Comparison of ENCODE assay signal across 14 cellular contexts in the genomic region with DNA sequence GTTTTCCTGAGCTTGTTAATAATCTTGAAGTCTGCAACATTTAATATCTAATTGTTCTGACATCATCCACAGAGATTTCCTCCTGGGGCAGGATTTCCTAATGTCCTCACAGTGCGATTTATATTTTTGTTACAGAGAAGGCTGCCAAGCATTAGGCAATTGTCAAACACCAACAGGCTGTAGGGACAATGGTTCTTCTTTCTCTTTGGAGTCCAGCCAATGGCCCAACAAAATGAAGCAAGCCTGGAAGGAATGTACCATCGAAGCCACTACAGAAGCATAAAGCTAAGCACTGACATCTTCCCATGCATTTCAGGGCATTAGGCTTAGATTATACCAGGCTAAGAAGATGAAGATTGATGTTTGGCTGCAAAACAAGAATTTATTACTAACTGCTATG.
DNase-seq lines count a peak whose midpoint lies in the region; ATAC-seq and TF ChIP-seq lines count a peak whose summit lies in the region.
"Had no signal": no experiment of that assay in that cellular context is flagged by ENCODE, and none has a peak within 500 bp of the region (broad histone marks: within the 10 kb centered on the region; RNA-seq: fewer than 3 reads in every experiment).

No MANE protein-coding gene starts in this region.

- H3K9me3 ChIP-seq in HEK293 (ENCODE audit: control insufficient read depth, insufficient read depth, low read depth, low read length) (no peaks in the 10 kb centered on the region), adrenal gland (replicated peaks in 1 of 3) (no peaks in the 10 kb centered on the region), heart left ventricle (no peaks in the 10 kb centered on the region), BE2C (no peaks in the 10 kb centered on the region), OCI-LY7 (ENCODE audit: low read length) (no peaks in the 10 kb centered on the region)
- H3K9me3 ChIP-seq in CD4-positive, alpha-beta T cell (ENCODE audit: control insufficient read depth, low read length) = no peaks in the 10 kb centered on the region

- WGBS in adrenal gland, 4 donors = 30 to 48% (median 34%) methylated on average over 2 of the region's 2 CpGs
- WGBS in heart left ventricle, 4 donors = 8 to 25% (median 17%) methylated on average over 2 of the region's 2 CpGs

- H3K27me3 ChIP-seq in adrenal gland (no peaks in the 10 kb centered on the region), heart left ventricle (no peaks in the 10 kb centered on the region), BE2C (no peaks in the 10 kb centered on the region)
- H3K27me3 ChIP-seq in CD4-positive, alpha-beta T cell (ENCODE audit: control insufficient read depth, insufficient read depth, low read length) = no peaks in the 10 kb centered on the region

- peaks cover 10% of the 10 kb centered on the region for H3K27me3 Mint-ChIP-seq in CD4-positive, alpha-beta T cell

- H3K4me3 ChIP-seq in HEK293 (ENCODE audit: low read depth, low read length) = no peak overlapping the region
- H3K4me3 ChIP-seq in adrenal gland = no peak overlapping the region
- H3K4me3 ChIP-seq in heart left ventricle = no peak overlapping the region
- no peak overlapping the region for H3K4me3 ChIP-seq in BE2C (ENCODE audit: low read depth, low read length)
- no peak overlapping the region for H3K4me3 ChIP-seq in OCI-LY7 (ENCODE audit: low read depth, low read length, poor library complexity, severe bottlenecking)

- BruUV-seq in OCI-LY7 (replicated peaks; lab: Mats Ljungman, UMichigan) = no TSS peak

- no peaks in the 10 kb centered on the region for H3K36me3 ChIP-seq in HEK293 (ENCODE audit: control insufficient read depth in 2 of 2, insufficient read depth in 1 of 2, low read length in 2 of 2)
- H3K36me3 ChIP-seq in adrenal gland (replicated peaks in 1 of 2) = no peaks in the 10 kb centered on the region
- H3K36me3 ChIP-seq in heart left ventricle = no peaks in the 10 kb centered on the region
- H3K36me3 ChIP-seq in BE2C = no peaks in the 10 kb centered on the region
- H3K36me3 ChIP-seq in OCI-LY7 (ENCODE audit: insufficient read depth, low read length) = no peaks in the 10 kb centered on the region

- H2AFZ ChIP-seq in OCI-LY7 (ENCODE audit: low read length) = no peak overlapping the region

- intact Hi-C loops in adrenal gland (cut with DNase I) (no loop called here), heart left ventricle (cut with DNase I) (loop anchor here in 5 of 10 donors (5.0 to 10.0 kb wide), 3 partner anchors 83 to 106 kb away; no protein-coding TSS in a partner anchor), OCI-LY7 (cut with micrococcal nuclease; ENCODE audit: unreplicated experiment) (no loop called here)
- intact Hi-C loops in CD4-positive, alpha-beta T cell (cut with DNase I, micrococcal nuclease) = no loop called here

- no peaks in the 10 kb centered on the region for H3K79me2 ChIP-seq in OCI-LY7 (ENCODE audit: insufficient read depth, low read depth, low read length)

- CTCF ChIA-PET in HEK293 (lab: Yijun Ruan, JAX) = interaction anchor here (0.6 kb wide), 1 partner anchor 16 kb away, joined by 4 read pairs; no protein-coding TSS in a partner anchor
- CTCF ChIA-PET in CD4-positive, alpha-beta T cell (lab: Charles Lee) = no interaction called here
- CTCF ChIA-PET in OCI-LY7 (lab: Charles Lee; ENCODE audit: unreplicated experiment) = no interaction called here

- no peaks in the 10 kb centered on the region for H3K9me2 ChIP-seq in OCI-LY7 (ENCODE audit: insufficient read depth, low read length)

- TF ChIP-seq CTCF in HEK293 (tag by site-specific recombination; IDR thresholded peaks at IDR 0.05) (no peak), adrenal gland (IDR thresholded peaks at IDR 0.05) (no peak), heart left ventricle (IDR thresholded peaks at IDR 0.05) (no peak), BE2C (IDR thresholded peaks at IDR 0.05; ENCODE audit: low read depth, low read length) (no peak), OCI-LY7 (conservative IDR thresholded peaks at IDR 0.05; ENCODE audit: low read length) (no peak)
- TF ChIP-seq CTCF in CD4-positive, alpha-beta T cell (IDR thresholded peaks at IDR 0.05) = no peak

- H3K27ac Mint-ChIP-seq in CD4-positive, alpha-beta T cell = no peak overlapping the region
- H3K27ac Mint-ChIP-seq: activated naive CD4-positive, alpha-beta T cell treated with anti-CD3 and anti-CD28 coated beads, Interleukin-2, amount 50 U/mL, for 24 hours; IgD-negative memory B cell had no signal

- H3K9me3 Mint-ChIP-seq in CD4-positive, alpha-beta T cell = peaks cover 2% of the 10 kb centered on the region

- H3K4me1 Mint-ChIP-seq in CD4-positive, alpha-beta T cell (ENCODE audit: low read depth) = no peaks in the 10 kb centered on the region
- H3K4me1 Mint-ChIP-seq: activated naive CD4-positive, alpha-beta T cell treated with anti-CD3 and anti-CD28 coated beads, Interleukin-2, amount 50 U/mL, for 24 hours; IgD-negative memory B cell had no signal

- DNase-seq in adrenal gland (peak; percentile 29 to 75 (median 61)), heart left ventricle (peak in 4 of 5 donors; percentile 45 to 63 (median 55)), renal cortical epithelial cell (ENCODE audit: low read depth) (peak; percentile 74), BE2C (no peak), OCI-LY7 (ENCODE audit: low spot score) (no peak)
- no peak for DNase-seq in CD4-positive, alpha-beta T cell
- DNase-seq: activated CD8-positive, alpha-beta memory T cell treated with anti-CD3 and anti-CD28 coated beads for 24 hours; NCI-H2081 treated with DMSO at 0.1 percent for 48 hours; PC-3 had no signal

- H4K20me1 ChIP-seq in OCI-LY7 (ENCODE audit: insufficient read depth, low read length) = no peaks in the 10 kb centered on the region

- no peaks in the 10 kb centered on the region for H3K36me3 Mint-ChIP-seq in CD4-positive, alpha-beta T cell (ENCODE audit: low read depth)
- H3K36me3 Mint-ChIP-seq: activated naive CD4-positive, alpha-beta T cell treated with anti-CD3 and anti-CD28 coated beads, Interleukin-2, amount 50 U/mL, for 24 hours; IgD-negative memory B cell had no signal

- H3K4me2 ChIP-seq in OCI-LY7 (ENCODE audit: low read length) = no peak overlapping the region

- TF ChIP-seq POLR2A in adrenal gland (IDR thresholded peaks at IDR 0.05) = no peak
- TF ChIP-seq POLR2A in heart left ventricle (IDR thresholded peaks at IDR 0.05) = no peak

- no peak overlapping the region for H3K27ac ChIP-seq in HEK293 (ENCODE audit: extremely low read depth, low read depth, low read length)
- H3K27ac ChIP-seq in adrenal gland = peak overlapping the region in 1 of 5 donors; percentile 29
- H3K27ac ChIP-seq in heart left ventricle = peak overlapping the region in 1 of 12 donors; percentile 38
- no peak overlapping the region for H3K27ac ChIP-seq in CD4-positive, alpha-beta T cell (ENCODE audit: low read depth, low read length)
- H3K27ac ChIP-seq in OCI-LY7 (ENCODE audit: low read depth, low read length, poor library complexity, severe bottlenecking) = no peak overlapping the region

- no peaks in the 10 kb centered on the region for H3K4me1 ChIP-seq in HEK293 (ENCODE audit: control insufficient read depth, insufficient read depth, low read length)
- H3K4me1 ChIP-seq in adrenal gland (replicated peaks in 1 of 2) = peaks cover 0 to 4% of the 10 kb centered on the region in 2 donors
- peaks cover 0 to 33% (median 10%) of the 10 kb centered on the region in 12 donors for H3K4me1 ChIP-seq in heart left ventricle
- H3K4me1 ChIP-seq in BE2C = peaks cover 6% of the 10 kb centered on the region
- no peaks in the 10 kb centered on the region for H3K4me1 ChIP-seq in OCI-LY7 (ENCODE audit: insufficient read depth, low read length, poor library complexity, severe bottlenecking)

- ATAC-seq in heart left ventricle = peak; percentile 74 to 93 (median 92)
- no peak for ATAC-seq in HG02571 (IDR thresholded peaks at IDR 0.05; ENCODE audit: unreplicated experiment)
- no peak for ATAC-seq in CD4-positive, alpha-beta T cell (ENCODE audit: poor library complexity)
- ATAC-seq: HCT116, PC-3 had no signal

- POLR2A ChIA-PET in HEK293 (lab: Yijun Ruan, JAX) = no interaction called here
- POLR2A ChIA-PET in CD4-positive, alpha-beta T cell (lab: Charles Lee) = no interaction called here
- POLR2A ChIA-PET in OCI-LY7 (lab: Charles Lee) = no interaction called here

- no peak overlapping the region for H3K4me3 Mint-ChIP-seq in CD4-positive, alpha-beta T cell
- H3K4me3 Mint-ChIP-seq: activated naive CD4-positive, alpha-beta T cell treated with anti-CD3 and anti-CD28 coated beads, Interleukin-2, amount 50 U/mL, for 24 hours; IgD-negative memory B cell had no signal

TF ChIP-seq in HEK293, 187 proteins besides CTCF, POLR2A, EP300 and RAD21:
- TF ChIP-seq, protein P1, sequence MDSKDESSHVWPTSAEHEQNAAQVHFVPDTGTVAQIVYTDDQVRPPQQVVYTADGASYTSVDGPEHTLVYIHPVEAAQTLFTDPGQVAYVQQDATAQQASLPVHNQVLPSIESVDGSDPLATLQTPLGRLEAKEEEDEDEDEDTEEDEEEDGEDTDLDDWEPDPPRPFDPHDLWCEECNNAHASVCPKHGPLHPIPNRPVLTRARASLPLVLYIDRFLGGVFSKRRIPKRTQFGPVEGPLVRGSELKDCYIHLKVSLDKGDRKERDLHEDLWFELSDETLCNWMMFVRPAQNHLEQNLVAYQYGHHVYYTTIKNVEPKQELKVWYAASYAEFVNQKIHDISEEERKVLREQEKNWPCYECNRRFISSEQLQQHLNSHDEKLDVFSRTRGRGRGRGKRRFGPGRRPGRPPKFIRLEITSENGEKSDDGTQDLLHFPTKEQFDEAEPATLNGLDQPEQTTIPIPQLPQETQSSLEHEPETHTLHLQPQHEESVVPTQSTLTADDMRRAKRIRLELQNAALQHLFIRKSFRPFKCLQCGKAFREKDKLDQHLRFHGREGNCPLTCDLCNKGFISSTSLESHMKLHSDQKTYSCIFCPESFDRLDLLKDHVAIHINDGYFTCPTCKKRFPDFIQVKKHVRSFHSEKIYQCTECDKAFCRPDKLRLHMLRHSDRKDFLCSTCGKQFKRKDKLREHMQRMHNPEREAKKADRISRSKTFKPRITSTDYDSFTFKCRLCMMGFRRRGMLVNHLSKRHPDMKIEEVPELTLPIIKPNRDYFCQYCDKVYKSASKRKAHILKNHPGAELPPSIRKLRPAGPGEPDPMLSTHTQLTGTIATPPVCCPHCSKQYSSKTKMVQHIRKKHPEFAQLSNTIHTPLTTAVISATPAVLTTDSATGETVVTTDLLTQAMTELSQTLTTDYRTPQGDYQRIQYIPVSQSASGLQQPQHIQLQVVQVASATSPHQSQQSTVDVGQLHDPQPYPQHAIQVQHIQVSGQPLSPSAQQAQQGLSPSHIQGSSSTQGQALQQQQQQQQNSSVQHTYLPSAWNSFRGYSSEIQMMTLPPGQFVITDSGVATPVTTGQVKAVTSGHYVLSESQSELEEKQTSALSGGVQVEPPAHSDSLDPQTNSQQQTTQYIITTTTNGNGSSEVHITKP (tag by site-specific recombination; IDR thresholded peaks at IDR 0.05) = peak; percentile 82
- TF ChIP-seq WT1 (tag by site-specific recombination; IDR thresholded peaks at IDR 0.05) = no peak
TF ChIP-seq in HEK293: peak in this region for 1.

Comparison
In these comparisons a context has a peak if more than half of its experiments do, and no peak if none do; other contexts are left out.
1. DNase-seq: peak in adrenal gland (7 of 7), heart left ventricle (4 of 5) and renal cortical epithelial cell (single experiment); none in CD4-positive, alpha-beta T cell (0 of 10), BE2C (single experiment) and OCI-LY7 (single experiment).
2. ATAC-seq: peak in heart left ventricle (4 of 4); none in HG02571 (single experiment) and CD4-positive, alpha-beta T cell (single experiment).